Comparison of ENCODE assay signal across 21 cellular contexts in the genomic region with DNA sequence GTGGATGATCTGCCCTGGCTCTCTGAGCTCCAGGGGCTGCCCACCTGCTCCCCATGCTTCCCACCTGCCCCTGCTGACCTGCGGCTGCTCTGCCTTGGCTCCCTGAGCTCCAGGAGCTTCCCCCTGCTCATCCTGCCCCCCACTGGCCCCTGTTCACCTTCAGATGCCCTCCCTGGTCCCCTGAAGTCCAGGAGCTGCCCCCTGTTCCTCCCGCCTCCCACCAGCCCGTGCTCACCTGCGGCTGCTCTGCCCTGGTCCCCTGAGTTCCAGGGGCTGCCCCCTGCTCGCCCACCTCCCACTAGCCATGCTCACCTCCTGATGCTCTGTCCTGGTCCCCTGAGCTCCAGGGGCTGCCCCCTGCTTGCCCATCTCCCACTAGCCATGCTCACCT.
"Had no signal": no experiment of that assay in that cellular context is flagged by ENCODE, and none has a peak within 500 bp of the region (broad histone marks: within the 10 kb centered on the region; RNA-seq: fewer than 3 reads in every experiment).

No MANE protein-coding gene starts in this region.

- ATAC-seq: activated CD4-positive, alpha-beta T cell treated with anti-CD3 and anti-CD28 coated beads for 36 hours; foreskin keratinocyte; pancreas; right cardiac atrium; WTC11 had no signal

- H3K36me3 Mint-ChIP-seq: activated CD4-positive, alpha-beta memory T cell treated with anti-CD3 and anti-CD28 coated beads for 36 hours; brain; immature natural killer cell; type B pancreatic cell had no signal

- H3K4me3 Mint-ChIP-seq: activated CD4-positive, alpha-beta memory T cell treated with anti-CD3 and anti-CD28 coated beads for 36 hours; activated CD4-positive, alpha-beta T cell treated with anti-CD3 and anti-CD28 coated beads for 36 hours; brain; dendritic cell treated with granulocyte-macrophage colony-stimulating factor and Interleukin-4, amounts not matched to agents 40 ng/mL and 50 ng/mL, for 4 days; immature natural killer cell; nephron; type B pancreatic cell; WTC11 had no signal

- H3K9me3 Mint-ChIP-seq: activated CD4-positive, alpha-beta memory T cell treated with anti-CD3 and anti-CD28 coated beads for 36 hours; dendritic cell treated with granulocyte-macrophage colony-stimulating factor and Interleukin-4, amounts not matched to agents 40 ng/mL and 50 ng/mL, for 4 days; immature natural killer cell; type B pancreatic cell had no signal

- H3K4me3 ChIP-seq: pancreas, testis had no signal

- H3K36me3 ChIP-seq: neutrophil, pancreas had no signal

- H3K4me1 ChIP-seq: foreskin keratinocyte, pancreas, testis had no signal

- H3K27me3 ChIP-seq: foreskin keratinocyte, neutrophil, pancreas, testis had no signal

- DNase-seq: activated CD4-positive, alpha-beta memory T cell treated with anti-CD3 and anti-CD28 coated beads for 36 hours; activated CD4-positive, alpha-beta T cell treated with anti-CD3 and anti-CD28 coated beads for 36 hours; activated gamma-delta T cell; activated naive CD4-positive, alpha-beta T cell treated with anti-CD3 and anti-CD28 coated beads, Interleukin-2, amount 50 U/mL, for 16 hours; effector CD4-positive, alpha-beta T cell; erythroblast; foreskin keratinocyte; immature natural killer cell; stimulated activated CD4-positive, alpha-beta T cell treated with anti-CD3 and anti-CD28 coated beads, Interleukin-12 subunit alpha, Interleukin-12 subunit beta, amount 100 ng/mL, for 4 hours; stimulated activated CD4-positive, alpha-beta T cell treated with anti-CD3 and anti-CD28 coated beads, Interleukin-4, amount 100 ng/mL, for 4 hours; T-helper 1 cell; T-helper 9 cell; testis had no signal

- H3K9me3 ChIP-seq: neutrophil, pancreas, testis had no signal

- H3K27ac ChIP-seq: foreskin keratinocyte, neutrophil, pancreas, testis had no signal

- H3K27ac Mint-ChIP-seq: activated CD4-positive, alpha-beta memory T cell treated with anti-CD3 and anti-CD28 coated beads for 36 hours; activated CD4-positive, alpha-beta T cell treated with anti-CD3 and anti-CD28 coated beads for 36 hours; brain; dendritic cell treated with granulocyte-macrophage colony-stimulating factor and Interleukin-4, amounts not matched to agents 40 ng/mL and 50 ng/mL, for 4 days; immature natural killer cell; nephron; type B pancreatic cell; WTC11 had no signal

- H3K27me3 Mint-ChIP-seq: activated CD4-positive, alpha-beta T cell treated with anti-CD3 and anti-CD28 coated beads for 36 hours; type B pancreatic cell had no signal

- H3K4me1 Mint-ChIP-seq: activated CD4-positive, alpha-beta T cell treated with anti-CD3 and anti-CD28 coated beads for 36 hours; brain; immature natural killer cell; nephron; WTC11 had no signal
